ENCODE assay signal across 9 cellular contexts in genomic region chr12:124410354-124411175, GRCh38.
A peak's percentile ranks its signal among the peaks of the same experiment; 100 is the strongest.
DNase-seq lines count a peak whose midpoint lies in the region; ATAC-seq and TF ChIP-seq lines count a peak whose summit lies in the region.
"Had no signal": no experiment of that assay in that cellular context is flagged by ENCODE, and none has a peak within 500 bp of the region (broad histone marks: within the 10 kb centered on the region; RNA-seq: fewer than 3 reads in every experiment).

No MANE protein-coding gene starts in this region.

- peaks cover 9 to 54% (median 47%) of the 10 kb centered on the region in 4 donors for H3K4me1 ChIP-seq in tibial artery

- H3K9me3 ChIP-seq in tibial artery: no peaks in the 10 kb centered on the region

- intact Hi-C loops in tibial artery (cut with DNase I; ENCODE audit: low total_unique reads): no loop called here

- H3K27me3 ChIP-seq in tibial artery: no peaks in the 10 kb centered on the region

- H3K27ac ChIP-seq in angular gyrus (ENCODE audit: low read depth, low read length): peak overlapping the region; percentile 37
- H3K27ac ChIP-seq in tibial artery: peak overlapping the region; percentile 58 to 60

- H3K36me3 ChIP-seq in tibial artery: peaks cover 0 to 70% (median 23%) of the 10 kb centered on the region in 3 donors

- no peak overlapping the region for H3K4me3 ChIP-seq in tibial artery

- peak; percentile 61 for DNase-seq in NCI-H2029 (lab: John Stamatoyannopoulos, UW)
- DNase-seq in NCI-H2029 treated with DMSO at 0.1 percent for 48 hours (lab: John Stamatoyannopoulos, UW): no peak
- peak; percentile 79 for DNase-seq in left kidney (ENCODE audit: low read depth, low spot score)
- DNase-seq in tibial artery: peak in 1 of 2 donors; percentile 91
- no peak for DNase-seq in H4 (ENCODE audit: low spot score)
- no peak for DNase-seq in GM19238 (ENCODE audit: insufficient read length, low spot score)

- no peak for TF ChIP-seq CTCF in tibial artery (IDR thresholded peaks at IDR 0.05)

- no peak for ATAC-seq in HG03139 (IDR thresholded peaks at IDR 0.05; ENCODE audit: unreplicated experiment)
- ATAC-seq: HCT116 had no signal

Comparison
In these comparisons a context has a peak if more than half of its experiments do, and no peak if none do; other contexts are left out.
1. DNase-seq: peak in NCI-H2029 (single experiment) and left kidney (single experiment); none in NCI-H2029 treated with DMSO at 0.1 percent for 48 hours (single experiment), H4 (single experiment) and GM19238 (single experiment).